2 cellular contexts compared by ENCODE assay signal in the genomic region with DNA sequence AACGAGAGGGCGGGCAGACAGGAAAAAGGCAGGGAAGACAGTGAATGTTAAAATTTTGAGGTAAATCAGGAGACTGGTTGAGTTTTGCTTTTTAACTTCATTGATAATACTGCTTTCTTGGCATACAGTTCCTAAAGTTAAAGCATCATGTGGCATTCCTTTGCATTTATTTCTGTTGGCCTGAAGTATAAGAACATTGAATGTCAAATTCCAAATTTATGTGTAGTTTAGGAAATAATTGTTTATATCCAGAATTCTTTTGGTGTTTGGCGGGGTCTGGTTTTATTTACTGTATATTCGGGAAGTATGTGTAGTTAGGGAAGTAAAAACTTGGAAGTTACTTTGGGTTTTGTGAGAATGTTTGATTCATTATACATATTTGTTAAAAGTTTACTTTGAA.
TF ChIP-seq lines count a peak whose summit lies in the region.

No MANE protein-coding gene starts in this region.

TF ChIP-seq in H1, 55 proteins besides CTCF, POLR2A, EP300 and RAD21 (continued from another document):
- TF ChIP-seq, protein P1, sequence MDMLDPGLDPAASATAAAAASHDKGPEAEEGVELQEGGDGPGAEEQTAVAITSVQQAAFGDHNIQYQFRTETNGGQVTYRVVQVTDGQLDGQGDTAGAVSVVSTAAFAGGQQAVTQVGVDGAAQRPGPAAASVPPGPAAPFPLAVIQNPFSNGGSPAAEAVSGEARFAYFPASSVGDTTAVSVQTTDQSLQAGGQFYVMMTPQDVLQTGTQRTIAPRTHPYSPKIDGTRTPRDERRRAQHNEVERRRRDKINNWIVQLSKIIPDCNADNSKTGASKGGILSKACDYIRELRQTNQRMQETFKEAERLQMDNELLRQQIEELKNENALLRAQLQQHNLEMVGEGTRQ (IDR thresholded peaks at IDR 0.05; ENCODE audit: low read length): no peak
- TF ChIP-seq HDAC6 (IDR thresholded peaks at IDR 0.05; ENCODE audit: low read depth, low read length) (no peak), RNF2 (IDR thresholded peaks at IDR 0.05; ENCODE audit: borderline replicate concordance, low read depth, low read length, missing control alignments, poor library complexity, severe bottlenecking) (no peak), SP2 (IDR thresholded peaks at IDR 0.05; ENCODE audit: low read length) (no peak), CBX5 (IDR thresholded peaks at IDR 0.05; ENCODE audit: low read depth, low read length) (no peak), SRF (IDR thresholded peaks at IDR 0.05; ENCODE audit: low read depth, low read length) (no peak), TAF1 (IDR thresholded peaks at IDR 0.05; ENCODE audit: low read depth, low read length) (no peak)

TF ChIP-seq in neural cell, 6 proteins besides CTCF, POLR2A, EP300 and RAD21 (continued from another document):
- TF ChIP-seq, protein P2, sequence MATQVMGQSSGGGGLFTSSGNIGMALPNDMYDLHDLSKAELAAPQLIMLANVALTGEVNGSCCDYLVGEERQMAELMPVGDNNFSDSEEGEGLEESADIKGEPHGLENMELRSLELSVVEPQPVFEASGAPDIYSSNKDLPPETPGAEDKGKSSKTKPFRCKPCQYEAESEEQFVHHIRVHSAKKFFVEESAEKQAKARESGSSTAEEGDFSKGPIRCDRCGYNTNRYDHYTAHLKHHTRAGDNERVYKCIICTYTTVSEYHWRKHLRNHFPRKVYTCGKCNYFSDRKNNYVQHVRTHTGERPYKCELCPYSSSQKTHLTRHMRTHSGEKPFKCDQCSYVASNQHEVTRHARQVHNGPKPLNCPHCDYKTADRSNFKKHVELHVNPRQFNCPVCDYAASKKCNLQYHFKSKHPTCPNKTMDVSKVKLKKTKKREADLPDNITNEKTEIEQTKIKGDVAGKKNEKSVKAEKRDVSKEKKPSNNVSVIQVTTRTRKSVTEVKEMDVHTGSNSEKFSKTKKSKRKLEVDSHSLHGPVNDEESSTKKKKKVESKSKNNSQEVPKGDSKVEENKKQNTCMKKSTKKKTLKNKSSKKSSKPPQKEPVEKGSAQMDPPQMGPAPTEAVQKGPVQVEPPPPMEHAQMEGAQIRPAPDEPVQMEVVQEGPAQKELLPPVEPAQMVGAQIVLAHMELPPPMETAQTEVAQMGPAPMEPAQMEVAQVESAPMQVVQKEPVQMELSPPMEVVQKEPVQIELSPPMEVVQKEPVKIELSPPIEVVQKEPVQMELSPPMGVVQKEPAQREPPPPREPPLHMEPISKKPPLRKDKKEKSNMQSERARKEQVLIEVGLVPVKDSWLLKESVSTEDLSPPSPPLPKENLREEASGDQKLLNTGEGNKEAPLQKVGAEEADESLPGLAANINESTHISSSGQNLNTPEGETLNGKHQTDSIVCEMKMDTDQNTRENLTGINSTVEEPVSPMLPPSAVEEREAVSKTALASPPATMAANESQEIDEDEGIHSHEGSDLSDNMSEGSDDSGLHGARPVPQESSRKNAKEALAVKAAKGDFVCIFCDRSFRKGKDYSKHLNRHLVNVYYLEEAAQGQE (IDR thresholded peaks at IDR 0.05; ENCODE audit: borderline replicate concordance): no peak
- TF ChIP-seq SMC3 (conservative IDR thresholded peaks at IDR 0.05; ENCODE audit: poor library complexity) (no peak), TAF1 (IDR thresholded peaks at IDR 0.05; ENCODE audit: low read depth) (no peak), POLR2AphosphoS5 (IDR thresholded peaks at IDR 0.05) (no peak)
TF ChIP-seq in neural cell: peak in this region for 0.
